8 cellular contexts compared by ENCODE assay signal in the genomic region with DNA sequence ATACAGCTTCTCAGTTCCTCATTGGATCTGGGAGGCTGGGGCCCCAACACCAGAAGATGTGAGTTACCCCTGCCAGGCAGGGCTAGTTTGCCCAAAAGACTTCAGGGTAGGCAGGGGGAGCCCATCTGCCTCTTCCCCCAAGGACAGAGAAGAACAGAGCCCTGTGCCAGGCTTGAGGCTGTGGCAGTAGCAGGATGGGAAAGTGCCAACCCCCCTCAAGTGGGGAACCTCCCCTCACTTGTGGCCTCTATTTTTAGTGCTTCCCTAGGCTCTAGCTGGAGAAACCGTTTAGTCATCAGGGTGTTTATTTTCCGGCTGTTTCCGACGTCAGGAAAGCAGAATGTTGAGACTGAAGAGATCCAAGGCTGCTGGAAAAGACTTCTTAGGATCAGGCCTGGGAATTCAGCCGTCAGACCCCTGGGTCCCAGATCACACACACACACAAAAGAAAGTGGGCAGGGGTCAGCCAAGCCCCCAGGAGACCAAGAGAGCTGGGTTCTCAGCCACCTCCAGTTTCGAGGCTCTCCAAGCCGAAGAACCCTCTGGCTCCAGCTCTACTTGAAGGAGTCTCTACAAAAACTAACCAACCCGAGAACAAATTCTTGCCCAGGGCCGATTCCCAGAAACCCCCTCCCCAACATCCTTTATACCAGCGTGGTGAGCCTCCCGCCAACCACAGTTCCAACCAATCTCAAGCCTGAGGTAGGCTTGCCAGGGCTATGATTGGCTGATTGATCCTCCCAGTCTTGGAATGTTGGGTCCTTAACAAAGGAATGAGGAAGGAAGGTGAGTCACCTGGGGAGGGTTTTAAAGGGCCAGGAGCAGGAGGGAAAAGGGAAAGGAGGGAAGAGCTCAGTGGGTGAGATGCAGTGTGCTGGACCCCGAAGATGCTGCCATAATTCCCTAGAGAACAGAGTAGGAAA. TPM values are rescaled to one million over a fixed set of nuclear protein-coding genes. Genes with fewer than 3 reads are reported as not detected.
DNase-seq lines count a peak whose midpoint lies in the region; ATAC-seq and TF ChIP-seq lines count a peak whose summit lies in the region.

No MANE protein-coding gene starts in this region.

- TF ChIP-seq POLR2A in adrenal gland (IDR thresholded peaks at IDR 0.05) (peak; percentile 16 to 86), heart left ventricle (IDR thresholded peaks at IDR 0.05) (peak; percentile 64 to 83), ovary (IDR thresholded peaks at IDR 0.05) (peak; percentile 55)

- peak overlapping the region; percentile 97 for H3K27ac Mint-ChIP-seq in Calu3 (ENCODE audit: unreplicated experiment)

- BruUV-seq in Calu3 (replicated peaks; lab: Mats Ljungman, UMichigan) = TSS peak; percentile 60

- TF ChIP-seq CTCF in Calu3 (IDR thresholded peaks at IDR 0.05; ENCODE audit: unreplicated experiment) = no peak
- TF ChIP-seq CTCF in adrenal gland (IDR thresholded peaks at IDR 0.05) = no peak
- TF ChIP-seq CTCF in heart left ventricle (IDR thresholded peaks at IDR 0.05) = peak in 2 of 12 donors; percentile 15 to 30
- TF ChIP-seq CTCF in ovary (IDR thresholded peaks at IDR 0.05) = no peak

- intact Hi-C loops in Calu3 (cut with micrococcal nuclease; ENCODE audit: unreplicated experiment) (loop anchor here (1.0 to 5.0 kb wide), 3 partner anchors 46 to 221 kb away; partner anchors contain the start of genes IQGAP3, SMG5 and TMEM79), adrenal gland (cut with DNase I) (loop anchor here in 1 of 2 donors (5.0 kb wide), 1 partner anchor 46 kb away; no protein-coding TSS in a partner anchor), heart left ventricle (cut with DNase I) (loop anchor here in 7 of 10 donors (5.0 to 10.0 kb wide), 10 partner anchors 46 to 378 kb away; partner anchors contain the start of genes GPATCH4 (in 2 of the 7), HDGF (in 1 of the 7), NAXE (in 1 of the 7) and NES (in 1 of the 7)), ovary (cut with DNase I) (no loop called here)

- 15 to 21% (median 16%) methylated on average over 10 to 12 of the region's 12 CpGs for WGBS in adrenal gland, 4 donors
- 7 to 8% (median 7%) methylated on average over 11 to 12 of the region's 12 CpGs for WGBS in heart left ventricle, 4 donors
- WGBS in ovary, 3 donors = 14 to 17% (median 16%) methylated on average over 12 of the region's 12 CpGs

- CTCF ChIA-PET in Calu3 (lab: Charles Lee) = interaction anchor here (0.5 to 1.9 kb wide), 7 partner anchors 13 to 213 kb away, joined by 3 to 16 read pairs (median 3); no protein-coding TSS in a partner anchor

- H3K27me3 Mint-ChIP-seq in Calu3 (ENCODE audit: unreplicated experiment) = no peaks in the 10 kb centered on the region

- H3K4me3 ChIP-seq in MG63 (peak overlapping the region; percentile 19), adrenal gland (peak overlapping the region in 1 of 4 donors; percentile 41), heart left ventricle (peak overlapping the region in 11 of 12 donors; percentile 17 to 100 (median 40)), ovary (peak overlapping the region; percentile 26)

- H3K9me3 ChIP-seq in MG63 (no peaks in the 10 kb centered on the region), adrenal gland (replicated peaks in 1 of 3) (no peaks in the 10 kb centered on the region), heart left ventricle (no peaks in the 10 kb centered on the region), ovary (no peaks in the 10 kb centered on the region)

- no peak for TF ChIP-seq EP300 in ovary (IDR thresholded peaks at IDR 0.05)

- peak; percentile 34 to 57 (median 48) for ATAC-seq in heart left ventricle
- ATAC-seq in GM19463 (IDR thresholded peaks at IDR 0.05; ENCODE audit: unreplicated experiment) = no peak
- ATAC-seq in HG03354 (IDR thresholded peaks at IDR 0.05; ENCODE audit: poor library complexity, severe bottlenecking, unreplicated experiment) = no peak

- H3K4me1 ChIP-seq in adrenal gland (replicated peaks in 1 of 2) = peaks cover 54 to 55% of the 10 kb centered on the region in 2 donors
- H3K4me1 ChIP-seq in heart left ventricle = peaks cover 24 to 66% (median 54%) of the 10 kb centered on the region in 12 donors
- H3K4me1 ChIP-seq in ovary (ENCODE audit: insufficient read depth) = peaks cover 29% of the 10 kb centered on the region

- peaks cover 48% of the 10 kb centered on the region for H3K4me1 Mint-ChIP-seq in Calu3 (ENCODE audit: low read depth, unreplicated experiment)

- DNase-seq in Calu3 (peak; percentile 87), MG63 (peak; percentile 94), adrenal gland (peak; percentile 85 to 94 (median 92)), heart left ventricle (peak; percentile 74 to 94 (median 91)), ovary (peak; percentile 81 to 86 (median 83))
- no peak for DNase-seq in activated CD8-positive, alpha-beta memory T cell treated with anti-CD3 and anti-CD28 coated beads for 24 hours

- H3K4me3 Mint-ChIP-seq in Calu3 (ENCODE audit: low read depth, unreplicated experiment) = peak overlapping the region; percentile 88

- no peaks in the 10 kb centered on the region for H3K9me3 Mint-ChIP-seq in Calu3 (ENCODE audit: low read depth, unreplicated experiment)

- H3K27ac ChIP-seq in adrenal gland = peak overlapping the region; percentile 99 to 100 (median 100)
- H3K27ac ChIP-seq in heart left ventricle = peak overlapping the region; percentile 96 to 100 (median 100)
- H3K27ac ChIP-seq in ovary = peak overlapping the region; percentile 99 to 100

- H3K36me3 ChIP-seq in MG63 (peaks cover 4% of the 10 kb centered on the region; the same call in 1 of the 2 replicates), adrenal gland (replicated peaks in 1 of 2) (no peaks in the 10 kb centered on the region), heart left ventricle (no peaks in the 10 kb centered on the region), ovary (no peaks in the 10 kb centered on the region)

- H3K27me3 ChIP-seq in MG63 (no peaks in the 10 kb centered on the region), adrenal gland (no peaks in the 10 kb centered on the region), heart left ventricle (no peaks in the 10 kb centered on the region), ovary (no peaks in the 10 kb centered on the region)

- H3K36me3 Mint-ChIP-seq in Calu3 (ENCODE audit: insufficient read depth, unreplicated experiment) = peaks cover 79% of the 10 kb centered on the region

RNA-seq across cellular contexts. Expression of gene MEF2D, which starts 2.4 kb away (rescaled TPM):
- total RNA-seq in Calu3 (2022) (48.4 and 54.1 TPM in 2 replicates), adrenal gland (10 to 100 TPM; 28.1 to 89.9 (median 74.6) TPM), heart left ventricle (100 to 1,000 TPM in 3 of 9 donors, 10 to 100 TPM in 6; 75.0 to 203 (median 93.2) TPM), ovary (10 to 100 TPM; 30.0 to 96.6 (median 64.0) TPM)
- total RNA-seq in MG63 (2014; rRNA removed; shearing (Covaris generic); ENCODE audit: low replicate concordance) = 3.4 and 11.7 TPM in 2 replicates
- polyA plus RNA-seq in adrenal gland (10 to 100 TPM; 29.1 to 37.4 (median 35.3) TPM), heart left ventricle (10 to 100 TPM; 40.5 to 68.8 TPM), ovary (10 to 100 TPM; 33.0 to 40.1 TPM)

Comparison
In these comparisons a context has a peak if more than half of its experiments do, and no peak if none do; other contexts are left out.
1. ATAC-seq: peak in heart left ventricle (4 of 4); none in GM19463 (single experiment) and HG03354 (single experiment).
2. intact Hi-C loops: an anchor here in Calu3 (1.0 to 5.0 kb wide) and heart left ventricle (5.0 to 10.0 kb wide); none called in ovary.
3. Peak in every context shown above with its lines, with median percentiles within 50 percentile points of each other: H3K27ac ChIP-seq and POLR2A ChIP-seq.